In genomic region chr1:31413405-31414005, GRCh38 we compare ENCODE assay signal across 1 cellular context.
TF ChIP-seq lines count a peak whose summit lies in the region.

No MANE protein-coding gene starts in this region.

TF ChIP-seq in HepG2, 621 proteins besides CTCF, POLR2A, EP300 and RAD21 (continued from another document and continues in another):
- TF ChIP-seq, protein P1, sequence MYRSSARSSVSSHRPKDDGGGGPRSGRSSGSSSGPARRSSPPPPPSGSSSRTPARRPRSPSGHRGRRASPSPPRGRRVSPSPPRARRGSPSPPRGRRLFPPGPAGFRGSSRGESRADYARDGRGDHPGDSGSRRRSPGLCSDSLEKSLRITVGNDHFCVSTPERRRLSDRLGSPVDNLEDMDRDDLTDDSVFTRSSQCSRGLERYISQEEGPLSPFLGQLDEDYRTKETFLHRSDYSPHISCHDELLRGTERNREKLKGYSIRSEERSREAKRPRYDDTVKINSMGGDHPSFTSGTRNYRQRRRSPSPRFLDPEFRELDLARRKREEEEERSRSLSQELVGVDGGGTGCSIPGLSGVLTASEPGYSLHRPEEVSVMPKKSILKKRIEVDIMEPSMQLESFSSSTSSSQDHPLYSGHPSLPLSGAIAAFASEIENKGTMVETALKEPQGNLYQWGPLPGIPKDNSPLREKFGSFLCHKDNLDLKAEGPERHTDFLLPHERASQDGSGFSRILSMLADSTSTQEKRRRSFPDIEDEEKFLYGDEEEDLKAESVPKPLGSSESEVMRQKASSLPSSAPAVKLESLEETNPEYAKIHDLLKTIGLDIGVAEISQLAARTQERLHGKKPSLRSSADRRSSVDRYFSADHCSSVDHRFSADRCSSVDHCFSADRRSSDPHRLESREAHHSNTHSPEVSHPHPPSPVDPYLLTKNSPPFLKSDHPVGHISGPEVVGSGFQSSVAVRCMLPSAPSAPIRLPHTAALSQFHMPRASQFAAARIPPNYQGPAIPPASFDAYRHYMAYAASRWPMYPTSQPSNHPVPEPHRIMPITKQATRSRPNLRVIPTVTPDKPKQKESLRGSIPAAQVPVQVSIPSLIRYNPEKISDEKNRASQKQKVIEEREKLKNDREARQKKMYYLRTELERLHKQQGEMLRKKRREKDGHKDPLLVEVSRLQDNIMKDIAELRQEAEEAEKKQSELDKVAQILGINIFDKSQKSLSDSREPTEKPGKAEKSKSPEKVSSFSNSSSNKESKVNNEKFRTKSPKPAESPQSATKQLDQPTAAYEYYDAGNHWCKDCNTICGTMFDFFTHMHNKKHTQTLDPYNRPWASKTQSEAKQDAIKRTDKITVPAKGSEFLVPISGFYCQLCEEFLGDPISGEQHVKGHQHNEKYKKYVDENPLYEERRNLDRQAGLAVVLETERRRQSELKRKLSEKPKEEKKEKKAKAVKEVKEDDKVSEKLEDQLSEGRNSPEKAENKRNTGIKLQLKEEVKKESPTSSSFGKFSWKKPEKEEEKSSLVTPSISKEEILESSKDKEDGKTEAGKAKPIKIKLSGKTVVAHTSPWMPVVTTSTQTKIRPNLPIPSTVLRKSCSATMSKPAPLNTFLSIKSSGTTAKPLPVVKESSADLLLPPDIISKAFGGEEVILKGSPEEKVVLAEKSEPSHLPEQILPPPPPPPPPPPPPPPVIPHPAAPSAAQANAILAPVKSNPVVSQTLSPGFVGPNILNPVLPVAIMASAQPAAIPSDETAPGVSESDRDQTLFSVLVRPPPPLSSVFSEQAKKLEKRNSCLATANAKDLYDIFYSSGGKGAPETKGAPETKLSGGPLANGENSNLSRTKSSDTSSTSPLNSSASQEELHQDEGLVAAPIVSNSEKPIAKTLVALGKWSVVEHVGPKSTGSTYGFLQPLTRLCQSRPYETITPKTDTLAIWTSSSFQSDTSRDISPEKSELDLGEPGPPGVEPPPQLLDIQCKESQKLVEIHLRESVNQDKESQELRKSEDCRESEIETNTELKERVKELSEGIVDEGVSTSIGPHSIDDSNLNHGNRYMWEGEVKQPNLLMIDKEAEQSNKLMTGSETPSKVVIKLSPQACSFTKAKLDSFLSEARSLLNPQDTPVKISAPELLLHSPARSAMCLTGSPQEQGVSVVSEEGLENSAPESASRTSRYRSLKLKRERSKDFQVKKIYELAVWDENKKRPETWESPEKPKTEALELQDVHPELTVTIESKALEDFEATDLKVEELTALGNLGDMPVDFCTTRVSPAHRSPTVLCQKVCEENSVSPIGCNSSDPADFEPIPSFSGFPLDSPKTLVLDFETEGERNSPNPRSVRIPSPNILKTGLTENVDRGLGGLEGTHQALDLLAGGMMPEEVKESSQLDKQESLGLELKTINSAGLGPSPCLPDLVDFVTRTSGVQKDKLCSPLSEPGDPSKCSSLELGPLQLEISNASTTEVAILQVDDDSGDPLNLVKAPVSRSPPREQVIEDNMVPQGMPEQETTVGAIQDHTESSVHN (CRISPR knock-in tag; IDR thresholded peaks at IDR 0.05): 0 out of 2 replicates have a peak, but pooled peaks have one; percentile 54
- no peak for TF ChIP-seq HDAC2 (CRISPR knock-in tag; IDR thresholded peaks at IDR 0.05)
- TF ChIP-seq KDM4B (CRISPR knock-in tag; IDR thresholded peaks at IDR 0.05): no peak
- TF ChIP-seq SRSF4 (IDR thresholded peaks at IDR 0.05; ENCODE audit: low read depth, low read length, poor library complexity, severe bottlenecking): no peak
- TF ChIP-seq, protein P2, sequence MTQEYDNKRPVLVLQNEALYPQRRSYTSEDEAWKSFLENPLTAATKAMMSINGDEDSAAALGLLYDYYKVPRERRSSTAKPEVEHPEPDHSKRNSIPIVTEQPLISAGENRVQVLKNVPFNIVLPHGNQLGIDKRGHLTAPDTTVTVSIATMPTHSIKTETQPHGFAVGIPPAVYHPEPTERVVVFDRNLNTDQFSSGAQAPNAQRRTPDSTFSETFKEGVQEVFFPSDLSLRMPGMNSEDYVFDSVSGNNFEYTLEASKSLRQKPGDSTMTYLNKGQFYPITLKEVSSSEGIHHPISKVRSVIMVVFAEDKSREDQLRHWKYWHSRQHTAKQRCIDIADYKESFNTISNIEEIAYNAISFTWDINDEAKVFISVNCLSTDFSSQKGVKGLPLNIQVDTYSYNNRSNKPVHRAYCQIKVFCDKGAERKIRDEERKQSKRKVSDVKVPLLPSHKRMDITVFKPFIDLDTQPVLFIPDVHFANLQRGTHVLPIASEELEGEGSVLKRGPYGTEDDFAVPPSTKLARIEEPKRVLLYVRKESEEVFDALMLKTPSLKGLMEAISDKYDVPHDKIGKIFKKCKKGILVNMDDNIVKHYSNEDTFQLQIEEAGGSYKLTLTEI (CRISPR knock-in tag; conservative IDR thresholded peaks at IDR 0.05): no peak
- TF ChIP-seq FOXC1 (CRISPR knock-in tag; IDR thresholded peaks at IDR 0.05; ENCODE audit: borderline replicate concordance): no peak; the same call in 1 of the 2 replicates
- no peak for TF ChIP-seq SP4 (CRISPR knock-in tag; IDR thresholded peaks at IDR 0.05)
- TF ChIP-seq SNAPC2 (CRISPR knock-in tag; IDR thresholded peaks at IDR 0.05): no peak
- peak; percentile 14; the same call in 1 of the 2 replicates for TF ChIP-seq TMF1 (CRISPR knock-in tag; IDR thresholded peaks at IDR 0.05; ENCODE audit: low read depth)
- TF ChIP-seq MLLT10 (CRISPR knock-in tag; IDR thresholded peaks at IDR 0.05): no peak
- TF ChIP-seq ZNF766 (CRISPR knock-in tag; IDR thresholded peaks at IDR 0.05; ENCODE audit: borderline replicate concordance): 0 out of 2 replicates have a peak, but pooled peaks have one; percentile 4
- TF ChIP-seq PAWR (CRISPR knock-in tag; IDR thresholded peaks at IDR 0.05; ENCODE audit: borderline replicate concordance): no peak
- no peak for TF ChIP-seq ARID5B (CRISPR knock-in tag; IDR thresholded peaks at IDR 0.05)
- TF ChIP-seq ZMYM4 (CRISPR knock-in tag; IDR thresholded peaks at IDR 0.05): no peak
- no peak for TF ChIP-seq NONO (IDR thresholded peaks at IDR 0.05)
- peak; percentile 61; the same call in 1 of the 2 replicates for TF ChIP-seq NONO (CRISPR knock-in tag; conservative IDR thresholded peaks at IDR 0.05)
- TF ChIP-seq ZNF251 (CRISPR knock-in tag; IDR thresholded peaks at IDR 0.05): no peak
- TF ChIP-seq ATF7-NPFF (CRISPR knock-in tag; IDR thresholded peaks at IDR 0.05; ENCODE audit: low read depth): no peak; the same call in 1 of the 2 replicates
- TF ChIP-seq HOXA3 (CRISPR knock-in tag; IDR thresholded peaks at IDR 0.05): 0 out of 2 replicates have a peak, but pooled peaks have one; percentile 17
- TF ChIP-seq NBN (conservative IDR thresholded peaks at IDR 0.05): no peak
- TF ChIP-seq ZNF143 (CRISPR knock-in tag; IDR thresholded peaks at IDR 0.05): no peak
- no peak for TF ChIP-seq CREM (IDR thresholded peaks at IDR 0.05)
- no peak for TF ChIP-seq CREM (CRISPR knock-in tag; IDR thresholded peaks at IDR 0.05)
- TF ChIP-seq SMAD3 (CRISPR knock-in tag; IDR thresholded peaks at IDR 0.05): no peak
- no peak; the same call in 1 of the 2 replicates for TF ChIP-seq ZSCAN9 (CRISPR knock-in tag; IDR thresholded peaks at IDR 0.05; ENCODE audit: borderline replicate concordance)
- no peak for TF ChIP-seq KDM6A (CRISPR knock-in tag; IDR thresholded peaks at IDR 0.05; ENCODE audit: low read depth)
- TF ChIP-seq, protein P3, sequence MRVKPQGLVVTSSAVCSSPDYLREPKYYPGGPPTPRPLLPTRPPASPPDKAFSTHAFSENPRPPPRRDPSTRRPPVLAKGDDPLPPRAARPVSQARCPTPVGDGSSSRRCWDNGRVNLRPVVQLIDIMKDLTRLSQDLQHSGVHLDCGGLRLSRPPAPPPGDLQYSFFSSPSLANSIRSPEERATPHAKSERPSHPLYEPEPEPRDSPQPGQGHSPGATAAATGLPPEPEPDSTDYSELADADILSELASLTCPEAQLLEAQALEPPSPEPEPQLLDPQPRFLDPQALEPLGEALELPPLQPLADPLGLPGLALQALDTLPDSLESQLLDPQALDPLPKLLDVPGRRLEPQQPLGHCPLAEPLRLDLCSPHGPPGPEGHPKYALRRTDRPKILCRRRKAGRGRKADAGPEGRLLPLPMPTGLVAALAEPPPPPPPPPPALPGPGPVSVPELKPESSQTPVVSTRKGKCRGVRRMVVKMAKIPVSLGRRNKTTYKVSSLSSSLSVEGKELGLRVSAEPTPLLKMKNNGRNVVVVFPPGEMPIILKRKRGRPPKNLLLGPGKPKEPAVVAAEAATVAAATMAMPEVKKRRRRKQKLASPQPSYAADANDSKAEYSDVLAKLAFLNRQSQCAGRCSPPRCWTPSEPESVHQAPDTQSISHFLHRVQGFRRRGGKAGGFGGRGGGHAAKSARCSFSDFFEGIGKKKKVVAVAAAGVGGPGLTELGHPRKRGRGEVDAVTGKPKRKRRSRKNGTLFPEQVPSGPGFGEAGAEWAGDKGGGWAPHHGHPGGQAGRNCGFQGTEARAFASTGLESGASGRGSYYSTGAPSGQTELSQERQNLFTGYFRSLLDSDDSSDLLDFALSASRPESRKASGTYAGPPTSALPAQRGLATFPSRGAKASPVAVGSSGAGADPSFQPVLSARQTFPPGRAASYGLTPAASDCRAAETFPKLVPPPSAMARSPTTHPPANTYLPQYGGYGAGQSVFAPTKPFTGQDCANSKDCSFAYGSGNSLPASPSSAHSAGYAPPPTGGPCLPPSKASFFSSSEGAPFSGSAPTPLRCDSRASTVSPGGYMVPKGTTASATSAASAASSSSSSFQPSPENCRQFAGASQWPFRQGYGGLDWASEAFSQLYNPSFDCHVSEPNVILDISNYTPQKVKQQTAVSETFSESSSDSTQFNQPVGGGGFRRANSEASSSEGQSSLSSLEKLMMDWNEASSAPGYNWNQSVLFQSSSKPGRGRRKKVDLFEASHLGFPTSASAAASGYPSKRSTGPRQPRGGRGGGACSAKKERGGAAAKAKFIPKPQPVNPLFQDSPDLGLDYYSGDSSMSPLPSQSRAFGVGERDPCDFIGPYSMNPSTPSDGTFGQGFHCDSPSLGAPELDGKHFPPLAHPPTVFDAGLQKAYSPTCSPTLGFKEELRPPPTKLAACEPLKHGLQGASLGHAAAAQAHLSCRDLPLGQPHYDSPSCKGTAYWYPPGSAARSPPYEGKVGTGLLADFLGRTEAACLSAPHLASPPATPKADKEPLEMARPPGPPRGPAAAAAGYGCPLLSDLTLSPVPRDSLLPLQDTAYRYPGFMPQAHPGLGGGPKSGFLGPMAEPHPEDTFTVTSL (CRISPR knock-in tag; IDR thresholded peaks at IDR 0.05; ENCODE audit: borderline replicate concordance): no peak
- TF ChIP-seq, protein P4, sequence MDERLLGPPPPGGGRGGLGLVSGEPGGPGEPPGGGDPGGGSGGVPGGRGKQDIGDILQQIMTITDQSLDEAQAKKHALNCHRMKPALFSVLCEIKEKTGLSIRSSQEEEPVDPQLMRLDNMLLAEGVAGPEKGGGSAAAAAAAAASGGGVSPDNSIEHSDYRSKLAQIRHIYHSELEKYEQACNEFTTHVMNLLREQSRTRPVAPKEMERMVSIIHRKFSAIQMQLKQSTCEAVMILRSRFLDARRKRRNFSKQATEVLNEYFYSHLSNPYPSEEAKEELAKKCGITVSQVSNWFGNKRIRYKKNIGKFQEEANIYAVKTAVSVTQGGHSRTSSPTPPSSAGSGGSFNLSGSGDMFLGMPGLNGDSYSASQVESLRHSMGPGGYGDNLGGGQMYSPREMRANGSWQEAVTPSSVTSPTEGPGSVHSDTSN (CRISPR knock-in tag; IDR thresholded peaks at IDR 0.05): no peak
- TF ChIP-seq SATB2 (CRISPR knock-in tag; IDR thresholded peaks at IDR 0.05): no peak
- TF ChIP-seq PLRG1 (conservative IDR thresholded peaks at IDR 0.05): no peak
- 0 out of 2 replicates have a peak, but pooled peaks have one; percentile 14 for TF ChIP-seq ZFX (CRISPR knock-in tag; IDR thresholded peaks at IDR 0.05; ENCODE audit: low read depth)
- no peak for TF ChIP-seq ARNT (IDR thresholded peaks at IDR 0.05)
- peak; percentile 51; the same call in 1 of the 2 replicates for TF ChIP-seq ZNF615 (CRISPR knock-in tag; IDR thresholded peaks at IDR 0.05; ENCODE audit: borderline replicate concordance)
- no peak for TF ChIP-seq EEA1 (CRISPR knock-in tag; IDR thresholded peaks at IDR 0.05; ENCODE audit: borderline replicate concordance)
- TF ChIP-seq SUZ12 (IDR thresholded peaks at IDR 0.05; ENCODE audit: low read depth, low read length): no peak
- TF ChIP-seq GFI1 (CRISPR knock-in tag; IDR thresholded peaks at IDR 0.05; ENCODE audit: borderline replicate concordance): 0 out of 2 replicates have a peak, but pooled peaks have one; percentile 31
- no peak for TF ChIP-seq DPF2 (CRISPR knock-in tag; IDR thresholded peaks at IDR 0.05; ENCODE audit: borderline replicate concordance, low read depth)
- TF ChIP-seq RBM39 (IDR thresholded peaks at IDR 0.05; ENCODE audit: low read depth, low read length, poor library complexity, severe bottlenecking): peak; percentile 35
- TF ChIP-seq ZNF790 (CRISPR knock-in tag; IDR thresholded peaks at IDR 0.05; ENCODE audit: borderline replicate concordance): no peak
- peak; percentile 26 for TF ChIP-seq SALL1 (CRISPR knock-in tag; IDR thresholded peaks at IDR 0.05)
- no peak for TF ChIP-seq ISX (CRISPR knock-in tag; conservative IDR thresholded peaks at IDR 0.05)
- peak; percentile 75; the same call in 1 of the 2 replicates for TF ChIP-seq ZNF782 (CRISPR knock-in tag; IDR thresholded peaks at IDR 0.05; ENCODE audit: borderline replicate concordance)
- no peak for TF ChIP-seq HES4 (CRISPR knock-in tag; IDR thresholded peaks at IDR 0.05; ENCODE audit: borderline replicate concordance)
